Comparison of ENCODE assay signal across 8 cellular contexts in genomic region chr12:48717252-48717695, GRCh38. TPM values are rescaled to one million over a fixed set of nuclear protein-coding genes. Genes with fewer than 3 reads are reported as not detected.
A peak's percentile ranks its signal among the peaks of the same experiment; 100 is the strongest.
DNase-seq lines count a peak whose midpoint lies in the region; ATAC-seq and TF ChIP-seq lines count a peak whose summit lies in the region.

No MANE protein-coding gene starts in this region.

- CTCF ChIA-PET in AG04449 (lab: Yijun Ruan, JAX), result interaction anchor here (1.2 kb wide), 1 partner anchor 97 kb away, joined by 3 read pairs; no protein-coding TSS in a partner anchor
- CTCF ChIA-PET in Panc1 (lab: Charles Lee), result interaction anchor here (0.7 kb wide), 1 partner anchor 14 kb away, joined by 9 read pairs; no protein-coding TSS in a partner anchor

- H3K4me2 ChIP-seq in neural cell (ENCODE audit: low read length), result peak overlapping the region; percentile 31

- H3K27me3 Mint-ChIP-seq in endodermal cell (ENCODE audit: insufficient read depth), result peaks cover 4% of the 10 kb centered on the region

- peak overlapping the region; percentile 96 for H3K4me3 Mint-ChIP-seq in endodermal cell

- peaks cover 13% of the 10 kb centered on the region; the same call in 1 of the 2 replicates for H3K4me1 ChIP-seq in Panc1 (ENCODE audit: control insufficient read depth, insufficient read depth, low read length)
- no peaks in the 10 kb centered on the region for H3K4me1 ChIP-seq in endodermal cell (ENCODE audit: control insufficient read depth, insufficient read depth, low read length)

- DNase-seq in AG04449 (ENCODE audit: low read depth, low spot score) (no peak), GM19238 (ENCODE audit: insufficient read length, low spot score) (peak; percentile 16), Panc1 (ENCODE audit: low read depth, low spot score) (peak; percentile 5), endodermal cell (no peak), NOMO-1 treated with DMSO at 0.1 percent for 48 hours (lab: John Stamatoyannopoulos, UW; ENCODE audit: unreplicated experiment) (no peak), amniotic stem cell (lab: John Stamatoyannopoulos, UW) (no peak)

- H3F3A ChIP-seq in neural cell (ENCODE audit: insufficient read depth, low read length, poor library complexity, severe bottlenecking), result no peaks in the 10 kb centered on the region

- in situ Hi-C loops in Panc1 (cut with HindIII; ENCODE audit: low pct_unique_long_range_greater_than_20kb, low sequenced_read_pairs), result no loop called here

- peaks cover 22% of the 10 kb centered on the region for H3K9me3 Mint-ChIP-seq in endodermal cell

- peaks cover 12% of the 10 kb centered on the region for H3K4me1 Mint-ChIP-seq in endodermal cell

- H3K36me3 Mint-ChIP-seq in endodermal cell (ENCODE audit: low read depth), result peaks cover 22% of the 10 kb centered on the region

- intact Hi-C loops in Panc1 (cut with micrococcal nuclease; ENCODE audit: unreplicated experiment), result no loop called here

- TF ChIP-seq CTCF in AG04449 (IDR thresholded peaks at IDR 0.05; ENCODE audit: insufficient read depth, low read length, missing control alignments) (no peak), Panc1 (IDR thresholded peaks at IDR 0.05) (no peak), endodermal cell (conservative IDR thresholded peaks at IDR 0.05) (no peak), neural cell (IDR thresholded peaks at IDR 0.05; ENCODE audit: poor library complexity, severe bottlenecking) (no peak)

- no peaks in the 10 kb centered on the region for H4K20me1 ChIP-seq in neural cell (ENCODE audit: insufficient read depth)

- H3K79me2 ChIP-seq in neural cell (replicated peaks; ENCODE audit: insufficient read depth, low read length), result peaks cover 34% of the 10 kb centered on the region

- no peaks in the 10 kb centered on the region for H3K9me2 ChIP-seq in neural cell (ENCODE audit: insufficient read depth, low read length)

- H3K27me3 ChIP-seq in Panc1 (ENCODE audit: control insufficient read depth, insufficient read depth, low read length), result no peaks in the 10 kb centered on the region
- H3K27me3 ChIP-seq in endodermal cell (ENCODE audit: control insufficient read depth, insufficient read depth, low read length, poor library complexity, severe bottlenecking), result no peaks in the 10 kb centered on the region
- no peaks in the 10 kb centered on the region for H3K27me3 ChIP-seq in neural cell (ENCODE audit: insufficient read depth, low read depth, low read length)

- H3K9ac ChIP-seq in endodermal cell (ENCODE audit: extremely low read depth, low read length, poor library complexity, severe bottlenecking) (peak overlapping the region; percentile 71), neural cell (ENCODE audit: low read length) (peak overlapping the region; percentile 65)

- peaks cover 5% of the 10 kb centered on the region; the same call in 1 of the 2 replicates for H3K36me3 ChIP-seq in Panc1 (ENCODE audit: control insufficient read depth, insufficient read depth, low read length)
- H3K36me3 ChIP-seq in endodermal cell (ENCODE audit: control insufficient read depth, insufficient read depth, low read length), result peaks cover 25% of the 10 kb centered on the region
- H3K36me3 ChIP-seq in neural cell (ENCODE audit: insufficient read depth, low read length), result no peaks in the 10 kb centered on the region

- WGBS in endodermal cell (ENCODE audit: insufficient coverage in 1 of 2, insufficient read length in 1 of 2), 2 experiments, result 17 to 20% methylated on average over 14 to 21 of the region's 21 CpGs

- ATAC-seq in Panc1 (peak; percentile 7; the same call in 1 of the 2 replicates), HG03139 (IDR thresholded peaks at IDR 0.05; ENCODE audit: unreplicated experiment) (no peak)

- H3K27ac ChIP-seq in Panc1 (ENCODE audit: low read length) (peak overlapping the region; percentile 93), endodermal cell (ENCODE audit: low read depth, low read length) (peak overlapping the region; percentile 82), neural cell (ENCODE audit: low read length) (peak overlapping the region; percentile 81)

- peak overlapping the region; percentile 61 for H2AFZ ChIP-seq in neural cell (ENCODE audit: low read depth, low read length)

- no peak for TF ChIP-seq RAD21 in neural cell (conservative IDR thresholded peaks at IDR 0.05)

- TF ChIP-seq EP300 in neural cell (conservative IDR thresholded peaks at IDR 0.05; ENCODE audit: poor library complexity, severe bottlenecking), result no peak

- H3K4me3 ChIP-seq in AG04449 (ENCODE audit: low read depth, low read length) (peak overlapping the region; percentile 92), Panc1 (ENCODE audit: low read depth in 2 of 2, low read length in 2 of 2) (peak overlapping the region; percentile 92 to 95), endodermal cell (ENCODE audit: low read length) (peak overlapping the region; percentile 99), neural cell (ENCODE audit: low read length) (peak overlapping the region; percentile 92)

- no peaks in the 10 kb centered on the region for H3K9me3 ChIP-seq in Panc1 (ENCODE audit: control insufficient read depth, insufficient read depth, low read depth, low read length)
- H3K9me3 ChIP-seq in endodermal cell (ENCODE audit: control insufficient read depth, low read length), result peaks cover 18% of the 10 kb centered on the region
- no peaks in the 10 kb centered on the region for H3K9me3 ChIP-seq in neural cell (ENCODE audit: low read length)

- peak overlapping the region; percentile 99 for H3K27ac Mint-ChIP-seq in endodermal cell

- BruUV-seq in Panc1 (replicated peaks; lab: Mats Ljungman, UMichigan), result TSS peak; percentile 98

- POLR2A ChIA-PET in AG04449 (lab: Yijun Ruan, JAX) (interaction anchor here (0.6 kb wide), 1 partner anchor 14 kb away, joined by 3 read pairs; no protein-coding TSS in a partner anchor), Panc1 (lab: Charles Lee) (no interaction called here)

TF ChIP-seq in neural cell, 6 proteins besides CTCF, POLR2A, EP300 and RAD21:
- TF ChIP-seq POLR2AphosphoS5 (IDR thresholded peaks at IDR 0.05) (no peak), REST (IDR thresholded peaks at IDR 0.05; ENCODE audit: borderline replicate concordance) (no peak), EZH2 (IDR thresholded peaks at IDR 0.05; ENCODE audit: borderline replicate concordance, insufficient read depth, low read length, poor library complexity, severe bottlenecking) (no peak), MXI1 (conservative IDR thresholded peaks at IDR 0.05; ENCODE audit: poor library complexity, severe bottlenecking) (no peak), SMC3 (conservative IDR thresholded peaks at IDR 0.05; ENCODE audit: poor library complexity) (no peak), TAF1 (IDR thresholded peaks at IDR 0.05; ENCODE audit: low read depth) (no peak)

RNA-seq across cellular contexts. Expression of gene CCNT1, which starts 0.8 kb away (rescaled TPM):
- 50.0 TPM for total RNA-seq in Panc1 (2021; ENCODE audit: unreplicated experiment)
- 12.5 TPM for polyA plus RNA-seq in Panc1 (2012; ENCODE audit: insufficient read length)
- total RNA-seq in endodermal cell, result 10 to 100 TPM; 43.0 to 54.0 TPM
- 26.7 TPM for polyA plus RNA-seq in endodermal cell (2013, experiment 1 of 2)
- 32.1 TPM for polyA plus RNA-seq in endodermal cell (2013, experiment 2 of 2)
- 24.0 and 28.2 TPM in 2 replicates for polyA plus RNA-seq in neural cell
- polyA minus RNA-seq in neural cell, result 86.9 and 87.2 TPM in 2 replicates

RNA-seq across cellular contexts. Expression of gene KANSL2, which starts 35.2 kb away (rescaled TPM):
- 36.9 TPM for total RNA-seq in Panc1 (2021; ENCODE audit: unreplicated experiment)
- polyA plus RNA-seq in Panc1 (2012; ENCODE audit: insufficient read length), result 17.3 TPM
- total RNA-seq in endodermal cell, result 10 to 100 TPM; 39.6 to 41.5 TPM
- polyA plus RNA-seq in endodermal cell (2013, experiment 1 of 2), result 51.0 TPM
- polyA plus RNA-seq in endodermal cell (2013, experiment 2 of 2), result 40.3 TPM
- polyA plus RNA-seq in neural cell, result 116 and 173 TPM in 2 replicates
- 168 and 217 TPM in 2 replicates for polyA minus RNA-seq in neural cell

Comparison
In these comparisons a context has a peak if more than half of its experiments do, and no peak if none do; other contexts are left out.
1. DNase-seq: peak in GM19238 (single experiment) and Panc1 (single experiment); none in AG04449 (single experiment), endodermal cell (single experiment), NOMO-1 treated with DMSO at 0.1 percent for 48 hours (single experiment) and amniotic stem cell (single experiment).
2. Peak in every context shown above with its lines, with median percentiles within 50 percentile points of each other: H3K4me3 ChIP-seq and H3K27ac ChIP-seq.